1 cellular context compared by ENCODE assay signal in the genomic region with DNA sequence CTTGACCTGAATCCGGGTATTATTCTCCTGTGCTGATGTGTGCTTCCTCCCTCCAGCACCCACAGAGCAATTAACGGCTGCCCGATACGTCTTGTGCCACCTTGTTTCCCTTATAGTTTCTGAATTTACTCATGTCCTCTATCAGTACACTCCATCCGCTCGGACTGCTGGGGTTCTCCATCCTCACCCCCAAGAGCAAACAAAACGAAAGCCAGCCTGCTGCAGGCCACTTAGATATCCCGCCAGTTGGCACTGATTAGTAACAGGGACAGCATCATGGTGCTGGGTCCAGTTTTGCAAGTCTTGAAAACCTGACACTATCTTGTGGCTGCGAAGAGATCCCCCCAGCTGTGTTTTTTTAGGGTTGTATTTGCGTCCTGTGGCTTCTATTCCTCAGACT.
A peak's percentile ranks its signal among the peaks of the same experiment; 100 is the strongest.
TF ChIP-seq lines count a peak whose summit lies in the region.

No MANE protein-coding gene starts in this region.

TF ChIP-seq in HepG2, 621 proteins besides CTCF, POLR2A, EP300 and RAD21 (continued from another document):
- TF ChIP-seq HNRNPL (IDR thresholded peaks at IDR 0.05; ENCODE audit: low read depth, low read length) (no peak), FOXP1 (IDR thresholded peaks at IDR 0.05) (no peak), FOXP1 (CRISPR knock-in tag; IDR thresholded peaks at IDR 0.05) (no peak), TFE3 (CRISPR knock-in tag; IDR thresholded peaks at IDR 0.05) (no peak)
- TF ChIP-seq, protein P1, sequence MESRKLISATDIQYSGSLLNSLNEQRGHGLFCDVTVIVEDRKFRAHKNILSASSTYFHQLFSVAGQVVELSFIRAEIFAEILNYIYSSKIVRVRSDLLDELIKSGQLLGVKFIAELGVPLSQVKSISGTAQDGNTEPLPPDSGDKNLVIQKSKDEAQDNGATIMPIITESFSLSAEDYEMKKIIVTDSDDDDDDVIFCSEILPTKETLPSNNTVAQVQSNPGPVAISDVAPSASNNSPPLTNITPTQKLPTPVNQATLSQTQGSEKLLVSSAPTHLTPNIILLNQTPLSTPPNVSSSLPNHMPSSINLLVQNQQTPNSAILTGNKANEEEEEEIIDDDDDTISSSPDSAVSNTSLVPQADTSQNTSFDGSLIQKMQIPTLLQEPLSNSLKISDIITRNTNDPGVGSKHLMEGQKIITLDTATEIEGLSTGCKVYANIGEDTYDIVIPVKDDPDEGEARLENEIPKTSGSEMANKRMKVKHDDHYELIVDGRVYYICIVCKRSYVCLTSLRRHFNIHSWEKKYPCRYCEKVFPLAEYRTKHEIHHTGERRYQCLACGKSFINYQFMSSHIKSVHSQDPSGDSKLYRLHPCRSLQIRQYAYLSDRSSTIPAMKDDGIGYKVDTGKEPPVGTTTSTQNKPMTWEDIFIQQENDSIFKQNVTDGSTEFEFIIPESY (CRISPR knock-in tag; IDR thresholded peaks at IDR 0.05): 0 out of 2 replicates have a peak, but pooled peaks have one; percentile 10
TF ChIP-seq in HepG2: peak in this region for 5.
